ENCODE assay signal across 12 cellular contexts in the genomic region with DNA sequence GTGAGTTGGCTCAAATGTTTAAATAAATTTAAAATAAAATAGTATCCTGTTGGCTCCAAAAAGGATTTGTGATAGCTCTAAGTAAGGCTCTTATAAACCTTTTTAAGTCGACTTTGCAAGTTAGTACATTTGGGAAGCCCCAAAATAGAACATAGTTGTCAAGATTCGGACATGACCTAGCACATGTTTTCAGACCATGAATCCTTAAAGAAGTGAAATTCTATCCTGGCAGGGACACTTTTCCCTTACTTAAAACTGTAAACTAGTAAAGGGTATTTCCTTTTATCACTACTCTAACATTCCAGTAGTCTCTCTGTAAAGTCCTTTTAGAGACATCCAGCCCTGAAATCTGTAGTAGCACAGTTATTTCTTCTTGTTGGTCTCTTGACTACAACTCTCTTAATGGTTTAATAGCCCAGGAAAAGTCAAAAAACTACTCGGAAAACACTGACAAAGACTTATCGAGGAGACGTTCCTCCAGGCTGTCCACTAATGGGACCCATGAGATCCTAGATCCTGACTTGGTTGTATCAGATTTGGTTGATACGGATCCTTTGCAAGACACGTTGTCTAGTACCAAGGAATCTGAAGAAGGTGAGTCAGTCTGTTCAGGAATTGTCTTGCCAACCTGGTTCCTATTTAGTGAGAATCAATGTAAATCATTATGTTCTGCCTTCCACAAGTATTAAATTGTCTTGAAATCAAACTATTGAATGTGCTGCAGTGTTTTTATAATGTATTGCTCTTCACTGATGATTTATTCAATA.
DNase-seq lines count a peak whose midpoint lies in the region; ATAC-seq and TF ChIP-seq lines count a peak whose summit lies in the region.
"Had no signal": no experiment of that assay in that cellular context is flagged by ENCODE, and none has a peak within 500 bp of the region (broad histone marks: within the 10 kb centered on the region; RNA-seq: fewer than 3 reads in every experiment).

No MANE protein-coding gene starts in this region.

- ATAC-seq in sciatic nerve (peak; percentile 25), HG03442 (IDR thresholded peaks at IDR 0.05; ENCODE audit: unreplicated experiment) (no peak)

- intact Hi-C loops in sciatic nerve (cut with DNase I), result no loop called here

- no peaks in the 10 kb centered on the region for H3K9me3 Mint-ChIP-seq in CD8-positive, alpha-beta memory T cell

- TF ChIP-seq CTCF in RWPE1 (conservative IDR thresholded peaks at IDR 0.05; ENCODE audit: low read depth) (no peak), epithelial cell of esophagus (IDR thresholded peaks at IDR 0.05; ENCODE audit: insufficient read depth, low read depth, low read length, missing control alignments) (no peak), GM10248 (IDR thresholded peaks at IDR 0.05; ENCODE audit: control extremely low read depth, extremely low read depth, low read depth, missing control alignments) (no peak), foreskin fibroblast (IDR thresholded peaks at IDR 0.05; ENCODE audit: low read depth, low read length) (no peak)

- POLR2A ChIA-PET in CD8-positive, alpha-beta memory T cell (lab: Charles Lee), result no interaction called here
- POLR2A ChIA-PET in RWPE1 (lab: Yijun Ruan, JAX; ENCODE audit: low non-redundant PET) (interaction anchor here (0.8 kb wide), 1 partner anchor 128 kb away, joined by 3 read pairs; no protein-coding TSS in a partner anchor), GM10248 (lab: Yijun Ruan, JAX) (interaction anchor here (0.5 kb wide), 1 partner anchor 127 kb away, joined by 3 read pairs; no protein-coding TSS in a partner anchor)

- H3K4me3 ChIP-seq in CD8-positive, alpha-beta memory T cell (ENCODE audit: low read length), result no peak overlapping the region
- H3K4me3 ChIP-seq in epithelial cell of esophagus (ENCODE audit: low read length) (no peak overlapping the region), foreskin fibroblast (ENCODE audit: low read depth in 1 of 2, low read length in 2 of 2) (no peak overlapping the region)

- DNase-seq in CD8-positive, alpha-beta memory T cell, result no peak
- DNase-seq in RWPE1 (ENCODE audit: low spot score) (peak; percentile 59), epithelial cell of esophagus (ENCODE audit: low read depth) (peak; percentile 48), sciatic nerve (ENCODE audit: low spot score) (no peak), GM10248 (ENCODE audit: extremely low spot score) (no peak), foreskin fibroblast (no peak), anterior cingulate cortex (lab: John Stamatoyannopoulos, UW) (no peak)
- DNase-seq: DMS 273 treated with DMSO at 0.1 percent for 48 hours; NCI-H69; stimulated activated CD4-positive, alpha-beta T cell treated with anti-CD3 and anti-CD28 coated beads, Interleukin-2, amount 100 ng/mL, for 24 hours; T-helper 2 cell had no signal

- H3K27ac ChIP-seq in CD8-positive, alpha-beta memory T cell (ENCODE audit: low read depth, low read length), result no peak overlapping the region
- peak overlapping the region; percentile 78 for H3K27ac ChIP-seq in RWPE1

- H3K27me3 ChIP-seq in CD8-positive, alpha-beta memory T cell (ENCODE audit: insufficient read depth, low read length, poor library complexity, severe bottlenecking), result no peaks in the 10 kb centered on the region

- CTCF ChIA-PET in CD8-positive, alpha-beta memory T cell (lab: Charles Lee), result no interaction called here
- CTCF ChIA-PET in RWPE1 (lab: Yijun Ruan, JAX), result interaction anchor here (0.5 kb wide), 1 partner anchor 381 kb away, joined by 3 read pairs; no protein-coding TSS in a partner anchor
- CTCF ChIA-PET in GM10248 (lab: Yijun Ruan, JAX), result no interaction called here

- peaks cover 10% of the 10 kb centered on the region for H3K36me3 ChIP-seq in CD8-positive, alpha-beta memory T cell (ENCODE audit: insufficient read depth, low read length)

- H3K4me1 ChIP-seq in CD8-positive, alpha-beta memory T cell (ENCODE audit: insufficient read depth, low read length), result no peaks in the 10 kb centered on the region

- H3K27me3 Mint-ChIP-seq in CD8-positive, alpha-beta memory T cell, result no peaks in the 10 kb centered on the region

- H3K4me1 Mint-ChIP-seq in CD8-positive, alpha-beta memory T cell, result peaks cover 0 to 8% (median 8%) of the 10 kb centered on the region in 3 donors

- H3K27ac Mint-ChIP-seq in CD8-positive, alpha-beta memory T cell, result peak overlapping the region in 6 of 8 donors; percentile 2 to 56 (median 18)

- no peak overlapping the region for H3K4me3 Mint-ChIP-seq in CD8-positive, alpha-beta memory T cell

- H3K36me3 Mint-ChIP-seq in CD8-positive, alpha-beta memory T cell, result peaks cover 0 to 64% (median 5%) of the 10 kb centered on the region in 3 donors

- no peaks in the 10 kb centered on the region for H3K9me3 ChIP-seq in CD8-positive, alpha-beta memory T cell (ENCODE audit: low read length)

Comparison
In these comparisons a context has a peak if more than half of its experiments do, and no peak if none do; other contexts are left out.
1. DNase-seq: peak in RWPE1 (single experiment) and epithelial cell of esophagus (single experiment); none in CD8-positive, alpha-beta memory T cell (0 of 5), sciatic nerve (single experiment), GM10248 (single experiment), foreskin fibroblast (0 of 2) and anterior cingulate cortex (0 of 58).